22 cellular contexts compared by ENCODE assay signal in genomic region chr16:31131841-31132271, GRCh38. TPM values are rescaled to one million over a fixed set of nuclear protein-coding genes. Genes with fewer than 3 reads are reported as not detected.
DNase-seq lines count a peak whose midpoint lies in the region; ATAC-seq, FAIRE-seq and TF ChIP-seq lines count a peak whose summit lies in the region.
"Had no signal": no experiment of that assay in that cellular context is flagged by ENCODE, and none has a peak within 500 bp of the region (broad histone marks: within the 10 kb centered on the region; RNA-seq: fewer than 3 reads in every experiment).

No MANE protein-coding gene starts in this region.

- DNase-seq in Calu3 (no peak), body of pancreas (peak in 2 of 4 donors; percentile 25 to 48), kidney tubule cell (ENCODE audit: low spot score) (peak; percentile 75), small intestine (peak; percentile 99), NCI-H187 (lab: John Stamatoyannopoulos, UW) (no peak), dorsolateral prefrontal cortex (no peak)
- no peak for DNase-seq in effector CD8-positive, alpha-beta T cell (lab: John Stamatoyannopoulos, UW)
- DNase-seq: activated B cell treated with CpG ODN at 0.5 μM for 24 hours; CD4-positive, alpha-beta memory T cell; dermis blood vessel endothelial cell; DND-41; IMR-90; NCI-H1930; NCI-H510A treated with DMSO at 0.1 percent for 48 hours; SIG-M5; stimulated activated naive CD4-positive, alpha-beta T cell treated with Interleukin-2 at 50 U/mL for 16 hours had no signal

- H3K27ac ChIP-seq in body of pancreas (peak overlapping the region; percentile 89 to 98 (median 94)), small intestine (ENCODE audit: low read depth in 1 of 2, low read length in 1 of 2) (peak overlapping the region; percentile 90 to 94), dorsolateral prefrontal cortex (no peak overlapping the region)

- 53 to 70% methylated on average over 3 to 5 of the region's 5 CpGs for WGBS in body of pancreas, 2 donors
- WGBS in small intestine, 3 donors: 29 to 58% (median 39%) methylated on average over 5 of the region's 5 CpGs

- H3K36me3 ChIP-seq in body of pancreas (replicated peaks in 1 of 2; ENCODE audit: insufficient read depth in 1 of 2, low read depth in 2 of 2) (peaks cover 0 to 4% of the 10 kb centered on the region in 2 donors), small intestine (ENCODE audit: control insufficient read depth in 2 of 2, insufficient read depth in 2 of 2, low read length in 2 of 2) (no peaks in the 10 kb centered on the region)

- H3K27ac Mint-ChIP-seq in Calu3 (ENCODE audit: unreplicated experiment): peak overlapping the region; percentile 93
- H3K27ac Mint-ChIP-seq: activated B cell treated with CpG ODN at 0.5 μM for 24 hours; T-helper 1 cell treated with Interleukin-12 subunit alpha and Interleukin-12 subunit beta and Interleukin-4 antibody, amounts not matched to agents 30 μg/mL and 1 μg/mL, for 36 hours had no signal

- CTCF ChIA-PET in Calu3 (lab: Charles Lee): interaction anchor here (1.2 to 5.5 kb wide), 4 partner anchors 10 to 147 kb away, joined by 3 to 38 read pairs (median 15); partner anchors contain the start of genes HSD3B7 and KAT8

- H3K4me3 Mint-ChIP-seq in Calu3 (ENCODE audit: low read depth, unreplicated experiment): peak overlapping the region; percentile 66
- H3K4me3 Mint-ChIP-seq: activated B cell treated with CpG ODN at 0.5 μM for 24 hours; CD4-positive, alpha-beta memory T cell; T-helper 1 cell treated with Interleukin-12 subunit alpha and Interleukin-12 subunit beta and Interleukin-4 antibody, amounts not matched to agents 30 μg/mL and 1 μg/mL, for 36 hours had no signal

- H3K4me1 Mint-ChIP-seq in Calu3 (ENCODE audit: low read depth, unreplicated experiment): peaks cover 85% of the 10 kb centered on the region
- H3K4me1 Mint-ChIP-seq: activated B cell treated with CpG ODN at 0.5 μM for 24 hours had no signal

- no peak for FAIRE-seq in small intestine (lab: Jason Lieb, UNC)

- no peak for ATAC-seq in body of pancreas
- no peak for ATAC-seq in HG03139 (IDR thresholded peaks at IDR 0.05; ENCODE audit: unreplicated experiment)

- TF ChIP-seq POLR2A in body of pancreas (IDR thresholded peaks at IDR 0.05): no peak

- H3K36me3 Mint-ChIP-seq in Calu3 (ENCODE audit: insufficient read depth, unreplicated experiment): peaks cover 86% of the 10 kb centered on the region
- H3K36me3 Mint-ChIP-seq: activated naive CD4-positive, alpha-beta T cell treated with anti-CD3 and anti-CD28 coated beads, Interleukin-2, amount 50 U/mL, for 72 hours had no signal

- BruUV-seq in Calu3 (replicated peaks; lab: Mats Ljungman, UMichigan): no TSS peak

- H3K9me3 ChIP-seq in body of pancreas: no peaks in the 10 kb centered on the region
- H3K9me3 ChIP-seq in small intestine (ENCODE audit: control insufficient read depth, low read depth): no peaks in the 10 kb centered on the region

- TF ChIP-seq CTCF in Calu3 (IDR thresholded peaks at IDR 0.05; ENCODE audit: unreplicated experiment) (no peak), body of pancreas (IDR thresholded peaks at IDR 0.05) (no peak), dorsolateral prefrontal cortex (IDR thresholded peaks at IDR 0.05 in 54 of 56, conservative IDR thresholded peaks at IDR 0.05 in 2 of 56; ENCODE audit: low read depth in 1 of 56, partially characterized antibody in 56 of 56) (no peak)

- no peaks in the 10 kb centered on the region for H3K27me3 ChIP-seq in body of pancreas
- H3K27me3 ChIP-seq in small intestine (ENCODE audit: control insufficient read depth in 2 of 2, insufficient read depth in 2 of 2, low read length in 2 of 2): no peaks in the 10 kb centered on the region
- H3K27me3 ChIP-seq in dorsolateral prefrontal cortex: no peaks in the 10 kb centered on the region

- peaks cover 80% of the 10 kb centered on the region for H3K4me1 ChIP-seq in body of pancreas
- peaks cover 4 to 13% of the 10 kb centered on the region in 2 donors for H3K4me1 ChIP-seq in small intestine (ENCODE audit: control insufficient read depth in 2 of 2, insufficient read depth in 1 of 2, low read depth in 1 of 2, low read length in 1 of 2)

- no peak overlapping the region for H3K4me3 ChIP-seq in body of pancreas
- H3K4me3 ChIP-seq in small intestine (ENCODE audit: low read depth in 1 of 2, low read length in 2 of 2): no peak overlapping the region
- H3K4me3 ChIP-seq in dorsolateral prefrontal cortex: no peak overlapping the region
- H3K4me3 ChIP-seq: lung had no signal

- intact Hi-C loops in Calu3 (cut with micrococcal nuclease; ENCODE audit: unreplicated experiment) (no loop called here), body of pancreas (cut with DNase I) (no loop called here), dorsolateral prefrontal cortex (cut with DNase I) (no loop called here)

- no peaks in the 10 kb centered on the region for H3K9me3 Mint-ChIP-seq in Calu3 (ENCODE audit: low read depth, unreplicated experiment)
- H3K9me3 Mint-ChIP-seq: activated B cell treated with CpG ODN at 0.5 μM for 24 hours; activated naive CD4-positive, alpha-beta T cell treated with anti-CD3 and anti-CD28 coated beads, Interleukin-2, amount 50 U/mL, for 72 hours; CD4-positive, alpha-beta memory T cell; nephron; T-helper 1 cell treated with Interleukin-12 subunit alpha and Interleukin-12 subunit beta and Interleukin-4 antibody, amounts not matched to agents 30 μg/mL and 1 μg/mL, for 36 hours had no signal

- no peaks in the 10 kb centered on the region for H3K27me3 Mint-ChIP-seq in Calu3 (ENCODE audit: unreplicated experiment)
- H3K27me3 Mint-ChIP-seq: activated B cell treated with CpG ODN at 0.5 μM for 24 hours; CD4-positive, alpha-beta memory T cell had no signal

RNA-seq across cellular contexts. Expression of gene PRSS8, which starts 3.7 kb away (rescaled TPM):
- 108 and 138 TPM in 2 replicates for total RNA-seq in Calu3 (2022)
- 10 to 100 TPM; 75.5 to 81.7 TPM for total RNA-seq in body of pancreas
- polyA plus RNA-seq in small intestine: 100 to 1,000 TPM; 220 to 358 (median 225) TPM
- 1 to 10 TPM in 3 of 120 experiments, under 1 TPM in 34, not detected in 83; 0.29 to 1.6 (median 0.47) TPM for total RNA-seq in dorsolateral prefrontal cortex
- total RNA-seq: activated B cell treated with CpG ODN at 0.5 μM for 24 hours; activated CD8-positive, alpha-beta memory T cell treated with anti-CD3 and anti-CD28 coated beads for 36 hours; activated naive CD4-positive, alpha-beta T cell treated with anti-CD3 and anti-CD28 coated beads, Interleukin-2, amount 50 U/mL, for 72 hours; CD4-positive, alpha-beta memory T cell; dermis blood vessel endothelial cell; IMR-90 had no signal
- polyA plus RNA-seq: IMR-90 had no signal

RNA-seq across cellular contexts. Expression of gene KAT8, which starts 14.4 kb away (rescaled TPM):
- total RNA-seq in Calu3 (2022) (66.6 and 69.9 TPM in 2 replicates), body of pancreas (10 to 100 TPM; 55.7 to 66.4 TPM), dorsolateral prefrontal cortex (10 to 100 TPM; 58.1 to 99.4 (median 78.1) TPM)
- 10 to 100 TPM; 43.7 to 44.3 (median 43.8) TPM for polyA plus RNA-seq in small intestine

RNA-seq across cellular contexts. Expression of gene PRSS36, which starts 18.0 kb away (rescaled TPM):
- total RNA-seq in Calu3 (2022) (1.6 TPM in 2 replicates), body of pancreas (10 to 100 TPM in 1 of 2 donors, under 1 TPM in 1; 0.52 to 65.3 TPM), dorsolateral prefrontal cortex (1 to 10 TPM in 105 of 120 experiments, under 1 TPM in 15; 0.39 to 6.2 (median 2.1) TPM)
- 10 to 100 TPM in 2 of 3 donors, 1 to 10 TPM in 1; 4.1 to 19.2 (median 12.2) TPM for polyA plus RNA-seq in small intestine
- total RNA-seq: dermis blood vessel endothelial cell had no signal

RNA-seq across cellular contexts. Expression of gene BCKDK, which starts 23.7 kb away (rescaled TPM):
- total RNA-seq in Calu3 (2022) (49.3 and 52.0 TPM in 2 replicates), body of pancreas (10 to 100 TPM; 33.9 to 61.7 TPM), dorsolateral prefrontal cortex (10 to 100 TPM; 27.7 to 57.4 (median 35.6) TPM)
- 10 to 100 TPM; 23.8 to 27.7 (median 27.5) TPM for polyA plus RNA-seq in small intestine

RNA-seq across cellular contexts. Expression of gene VKORC1, which starts 37.3 kb away (rescaled TPM):
- 80.1 and 86.8 TPM in 2 replicates for total RNA-seq in Calu3 (2022)
- total RNA-seq in body of pancreas: 100 to 1,000 TPM in 1 of 2 donors, 10 to 100 TPM in 1; 42.5 to 104 TPM
- polyA plus RNA-seq in small intestine: 10 to 100 TPM; 77.8 to 87.8 (median 83.4) TPM
- total RNA-seq in dorsolateral prefrontal cortex: 10 to 100 TPM; 23.4 to 53.8 (median 37.0) TPM

Comparison
In these comparisons a context has a peak if more than half of its experiments do, and no peak if none do; other contexts are left out.
1. DNase-seq: peak in kidney tubule cell (single experiment) and small intestine (single experiment); none in Calu3 (single experiment), NCI-H187 (0 of 2), dorsolateral prefrontal cortex (0 of 10) and effector CD8-positive, alpha-beta T cell (single experiment).
2. H3K27ac ChIP-seq: peak in body of pancreas (4 of 4) and small intestine (2 of 2); none in dorsolateral prefrontal cortex (0 of 59).
3. RNA of gene PRSS8, which starts 3.7 kb away (total RNA-seq): 108 to 138 TPM in Calu3 and 75.5 to 81.7 TPM in body of pancreas; 0.29 to 1.6 TPM in dorsolateral prefrontal cortex; every median in the first group is over 10 times any median in the second.